ENCODE assay signal across 8 cellular contexts in the genomic region with DNA sequence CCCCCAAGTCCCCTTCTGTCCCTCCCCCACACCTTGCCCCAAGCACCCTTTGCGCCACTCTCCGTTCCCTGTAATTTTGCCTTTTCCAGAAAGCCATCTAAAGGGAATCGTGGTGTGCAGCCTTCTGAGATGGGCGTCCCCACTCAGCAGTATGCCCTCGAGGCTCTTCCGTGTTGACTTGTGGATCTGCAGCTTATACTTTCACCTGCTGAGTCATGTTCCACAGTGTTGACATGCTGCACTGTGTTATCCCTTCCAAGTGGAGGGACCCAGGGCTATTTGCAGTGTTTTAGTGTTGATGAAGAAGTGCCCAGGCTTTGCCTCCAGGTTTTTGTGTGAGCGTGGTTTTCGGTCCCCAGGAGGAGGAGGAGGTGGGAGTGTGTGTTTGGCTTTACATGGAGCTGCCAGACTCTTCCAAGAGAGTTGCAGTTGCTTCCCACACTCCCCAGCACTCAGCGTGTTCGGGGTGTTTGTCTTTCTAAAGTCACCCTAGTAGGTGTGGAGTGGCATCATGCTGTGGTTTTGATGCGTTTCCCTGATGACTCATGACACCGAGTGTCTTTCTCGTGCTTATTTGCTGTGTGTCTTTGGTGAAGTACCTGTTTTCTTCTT. TPM values are rescaled to one million over a fixed set of nuclear protein-coding genes. Genes with fewer than 3 reads are reported as not detected.
DNase-seq lines count a peak whose midpoint lies in the region; TF ChIP-seq lines count a peak whose summit lies in the region.

No MANE protein-coding gene starts in this region.

- BruUV-seq in A673 (replicated peaks; lab: Mats Ljungman, UMichigan), result no TSS peak

- H3K27me3 ChIP-seq in A673 (replicated peaks; ENCODE audit: insufficient read depth, low read depth, low read length, poor library complexity), result no peaks in the 10 kb centered on the region
- H3K27me3 ChIP-seq in testis, result no peaks in the 10 kb centered on the region

- H3K4me1 ChIP-seq in A673 (ENCODE audit: insufficient read depth, low read length, poor library complexity, severe bottlenecking) (no peaks in the 10 kb centered on the region), testis (no peaks in the 10 kb centered on the region)

- intact Hi-C loops in A673 (cut with micrococcal nuclease; ENCODE audit: unreplicated experiment) (no loop called here), testis (cut with DNase I; ENCODE audit: low total_unique reads) (no loop called here)

- H3K4me3 ChIP-seq in A673 (ENCODE audit: low read depth, low read length, poor library complexity, severe bottlenecking) (no peak overlapping the region), testis (no peak overlapping the region), coronary artery (no peak overlapping the region)

- H3K36me3 ChIP-seq in A673 (ENCODE audit: insufficient read depth, low read length, poor library complexity, severe bottlenecking) (peaks cover 22% of the 10 kb centered on the region), testis (ENCODE audit: low read depth, missing control alignments) (no peaks in the 10 kb centered on the region)

- CTCF ChIA-PET in A673 (lab: Charles Lee), result no interaction called here

- H3K27ac ChIP-seq in A673 (ENCODE audit: low read depth, low read length, poor library complexity, severe bottlenecking), result peak overlapping the region; percentile 14
- H3K27ac ChIP-seq in testis, result no peak overlapping the region
- no peak overlapping the region for H3K27ac ChIP-seq in coronary artery

- H3K27me3 Mint-ChIP-seq in activated T-cell treated with anti-CD3 and anti-CD28 coated beads, Interleukin-2, amount 50 U/mL, for 24 hours, result no peaks in the 10 kb centered on the region
- no peaks in the 10 kb centered on the region for H3K27me3 Mint-ChIP-seq in mesothelial cell of epicardium (ENCODE audit: low read depth)

- no peaks in the 10 kb centered on the region for H3K9me3 ChIP-seq in A673 (ENCODE audit: low read depth, low read length, poor library complexity, severe bottlenecking)
- no peaks in the 10 kb centered on the region for H3K9me3 ChIP-seq in testis

- no peak for TF ChIP-seq POLR2A in testis (IDR thresholded peaks at IDR 0.05)

- WGBS in testis, 2 donors, result 87 to 88% methylated on average over 13 of the region's 13 CpGs

- TF ChIP-seq CTCF in A673 (conservative IDR thresholded peaks at IDR 0.05; ENCODE audit: low read depth, low read length) (no peak), mesothelial cell of epicardium (IDR thresholded peaks at IDR 0.05; ENCODE audit: unreplicated experiment) (no peak), testis (IDR thresholded peaks at IDR 0.05) (no peak), coronary artery (IDR thresholded peaks at IDR 0.05) (no peak)

- POLR2A ChIA-PET in A673 (lab: Charles Lee; ENCODE audit: low non-redundant PET), result no interaction called here

- no peaks in the 10 kb centered on the region for H3K9me3 Mint-ChIP-seq in activated T-cell treated with anti-CD3 and anti-CD28 coated beads, Interleukin-2, amount 50 U/mL, for 24 hours
- peaks cover 4% of the 10 kb centered on the region for H3K9me3 Mint-ChIP-seq in mesothelial cell of epicardium

- DNase-seq in A673 (ENCODE audit: low spot score), result peak; percentile 25
- DNase-seq in NAMALWA (ENCODE audit: low spot score), result peak; percentile 57
- peak; percentile 45 for DNase-seq in activated T-cell treated with anti-CD3 and anti-CD28 coated beads, Interleukin-2, amount 50 U/mL, for 24 hours
- no peak for DNase-seq in mesothelial cell of epicardium (ENCODE audit: low spot score in 2 of 2, unreplicated experiment in 2 of 2)
- DNase-seq in testis, result no peak
- no peak for DNase-seq in COLO829 (ENCODE audit: low spot score)
- DNase-seq in coronary artery (ENCODE audit: low spot score), result no peak
- no peak for DNase-seq in NCI-H446 treated with DMSO at 0.1 percent for 48 hours (lab: John Stamatoyannopoulos, UW)

- peak overlapping the region; percentile 89 for H3K27ac Mint-ChIP-seq in activated T-cell treated with anti-CD3 and anti-CD28 coated beads, Interleukin-2, amount 50 U/mL, for 24 hours
- peak overlapping the region; percentile 58 for H3K27ac Mint-ChIP-seq in mesothelial cell of epicardium

- H3K4me1 Mint-ChIP-seq in activated T-cell treated with anti-CD3 and anti-CD28 coated beads, Interleukin-2, amount 50 U/mL, for 24 hours (ENCODE audit: low read depth), result peaks cover 30% of the 10 kb centered on the region
- no peaks in the 10 kb centered on the region for H3K4me1 Mint-ChIP-seq in mesothelial cell of epicardium

- H3K36me3 Mint-ChIP-seq in activated T-cell treated with anti-CD3 and anti-CD28 coated beads, Interleukin-2, amount 50 U/mL, for 24 hours (ENCODE audit: low read depth), result peaks cover 84% of the 10 kb centered on the region
- peaks cover 55% of the 10 kb centered on the region for H3K36me3 Mint-ChIP-seq in mesothelial cell of epicardium

- H3K4me3 Mint-ChIP-seq in activated T-cell treated with anti-CD3 and anti-CD28 coated beads, Interleukin-2, amount 50 U/mL, for 24 hours, result peak overlapping the region; percentile 15
- H3K4me3 Mint-ChIP-seq in mesothelial cell of epicardium, result no peak overlapping the region

RNA-seq across cellular contexts. Expression of gene JPT2, which starts 32.1 kb away (rescaled TPM):
- total RNA-seq in A673 (2021) (197 and 200 TPM in 2 replicates), mesothelial cell of epicardium (72.9 to 78.3 TPM (median 73.9 TPM) in 3 replicates), testis (10 to 100 TPM; 25.8 to 27.9 TPM)
- 45.2 TPM for polyA plus RNA-seq in testis (ENCODE audit: insufficient read depth, low read depth, low replicate concordance)

RNA-seq across cellular contexts. Expression of gene CRAMP1, which starts 33.9 kb away (rescaled TPM):
- total RNA-seq in A673 (2021) (33.0 and 38.4 TPM in 2 replicates), mesothelial cell of epicardium (42.5 to 44.8 TPM (median 43.2 TPM) in 3 replicates), testis (10 to 100 TPM; 54.8 to 65.1 TPM)
- 54.1 TPM for polyA plus RNA-seq in testis (ENCODE audit: insufficient read depth, low read depth, low replicate concordance)

RNA-seq across cellular contexts. Expression of gene IFT140, which starts 34.1 kb away (rescaled TPM):
- total RNA-seq in A673 (2021) (21.8 and 34.6 TPM in 2 replicates), mesothelial cell of epicardium (60.3 to 63.5 TPM (median 62.9 TPM) in 3 replicates), testis (10 to 100 TPM; 57.4 to 74.0 TPM)
- 113 TPM for polyA plus RNA-seq in testis (ENCODE audit: insufficient read depth, low read depth, low replicate concordance)

RNA-seq across cellular contexts. Expression of gene MAPK8IP3, which starts 60.0 kb away (rescaled TPM):
- total RNA-seq in A673 (2021) (66.9 and 69.2 TPM in 2 replicates), mesothelial cell of epicardium (162 to 182 TPM (median 162 TPM) in 3 replicates), testis (100 to 1,000 TPM; 128 to 154 TPM)
- polyA plus RNA-seq in testis (ENCODE audit: insufficient read depth, low read depth, low replicate concordance), result 52.7 TPM

Comparison
In these comparisons a context has a peak if more than half of its experiments do, and no peak if none do; other contexts are left out.
1. DNase-seq: peak in A673 (single experiment), NAMALWA (single experiment) and activated T-cell treated with anti-CD3 and anti-CD28 coated beads, Interleukin-2, amount 50 U/mL, for 24 hours (single experiment); none in mesothelial cell of epicardium (0 of 2), testis (single experiment), COLO829 (single experiment), coronary artery (single experiment) and NCI-H446 treated with DMSO at 0.1 percent for 48 hours (single experiment).